ENCODE assay signal across 19 cellular contexts in genomic region chr3:18481946-18482548, GRCh38. TPM values are rescaled to one million over a fixed set of nuclear protein-coding genes. Genes with fewer than 3 reads are reported as not detected.
A peak's percentile ranks its signal among the peaks of the same experiment; 100 is the strongest.
DNase-seq lines count a peak whose midpoint lies in the region; ATAC-seq, FAIRE-seq and TF ChIP-seq lines count a peak whose summit lies in the region.
"Had no signal": no experiment of that assay in that cellular context is flagged by ENCODE, and none has a peak within 500 bp of the region (broad histone marks: within the 10 kb centered on the region; RNA-seq: fewer than 3 reads in every experiment).

No MANE protein-coding gene starts in this region.

- no peak overlapping the region for H2AK5ac ChIP-seq in IMR-90 (ENCODE audit: low read depth, low read length)

- H3K4me2 ChIP-seq in IMR-90 (ENCODE audit: low read depth, low read length) = no peak overlapping the region
- H3K4me2 ChIP-seq in hepatocyte = peak overlapping the region; percentile 17
- H3K4me2 ChIP-seq: GM23338 had no signal

- H3K4me1 ChIP-seq in Caco-2 (peaks cover 21% of the 10 kb centered on the region), IMR-90 (ENCODE audit: control insufficient read depth, insufficient read depth, low read length) (no peaks in the 10 kb centered on the region), hepatocyte (ENCODE audit: insufficient read depth) (peaks cover 8% of the 10 kb centered on the region)

- H3K79me2 ChIP-seq in hepatocyte = no peaks in the 10 kb centered on the region

- no peaks in the 10 kb centered on the region for H3K27me3 Mint-ChIP-seq in Caco-2 (ENCODE audit: insufficient read depth, unreplicated experiment)
- H3K27me3 Mint-ChIP-seq: B cell; CD4-positive, alpha-beta T cell had no signal

- dilution Hi-C loops in IMR-90 (cut with HindIII; ENCODE audit: low sequenced_read_pairs, unreplicated experiment) = no loop called here

- no peak overlapping the region for H4K5ac ChIP-seq in IMR-90 (ENCODE audit: low read depth, low read length)

- no peak for FAIRE-seq in GM12892 (lab: Jason Lieb, UNC)
- FAIRE-seq: RCC 7860 had no signal

- H3K9me1 ChIP-seq in IMR-90 (ENCODE audit: insufficient read depth, low read length) = no peaks in the 10 kb centered on the region

- no peak overlapping the region for H2AK9ac ChIP-seq in IMR-90 (replicated peaks; ENCODE audit: low read depth, low read length, poor library complexity)

- no peak for TF ChIP-seq CTCF in Caco-2 (IDR thresholded peaks at IDR 0.05; ENCODE audit: insufficient read depth in 1 of 2, low read depth in 1 of 2, low read length in 1 of 2, severe bottlenecking in 1 of 2, unreplicated experiment in 1 of 2)
- no peak for TF ChIP-seq CTCF in IMR-90 (conservative IDR thresholded peaks at IDR 0.05; ENCODE audit: low read depth, low read length)
- no peak for TF ChIP-seq CTCF in hepatocyte (IDR thresholded peaks at IDR 0.05; ENCODE audit: poor library complexity)
- TF ChIP-seq CTCF in foreskin fibroblast (IDR thresholded peaks at IDR 0.05; ENCODE audit: low read depth, low read length) = no peak

- H3K27ac Mint-ChIP-seq in Caco-2 (ENCODE audit: unreplicated experiment) = no peak overlapping the region
- H3K27ac Mint-ChIP-seq: B cell; CD4-positive, alpha-beta T cell; GM23338 had no signal

- no peak overlapping the region for H3K18ac ChIP-seq in IMR-90 (ENCODE audit: low read depth, low read length)

- H3K56ac ChIP-seq in IMR-90 (ENCODE audit: extremely low read depth, insufficient read depth, low read length) = no peak overlapping the region

- CTCF ChIA-PET in Caco-2 (lab: Charles Lee) (no interaction called here), IMR-90 (lab: Yijun Ruan, JAX) (interaction anchor here (0.6 kb wide), 1 partner anchor 20 kb away, joined by 3 read pairs; no protein-coding TSS in a partner anchor)

- peaks cover 9% of the 10 kb centered on the region for H3K4me1 Mint-ChIP-seq in Caco-2 (ENCODE audit: low read depth, unreplicated experiment)
- H3K4me1 Mint-ChIP-seq: GM23338 had no signal

- H3K23ac ChIP-seq in IMR-90 (ENCODE audit: low read depth, low read length) = no peak overlapping the region

- WGBS in IMR-90 (ENCODE audit: extremely low coverage in 2 of 2, insufficient read length in 1 of 2), 2 experiments = no CpG with 5 or more reads among the region's 4 CpGs
- WGBS in hepatocyte (ENCODE audit: low lambda C conversion rate, missing lambda C conversion rate) = 54% methylated on average over 4 of the region's 4 CpGs

- H3K4ac ChIP-seq in IMR-90 (ENCODE audit: low read depth, low read length) = no peak overlapping the region

- no peak overlapping the region for H2BK5ac ChIP-seq in IMR-90 (ENCODE audit: low read depth, low read length, poor library complexity, severe bottlenecking)

- in situ Hi-C loops in IMR-90 (cut with MboI; ENCODE audit: low sequenced_read_pairs) = no loop called here

- H3K9ac ChIP-seq in IMR-90 (ENCODE audit: low read depth, low read length) = no peak overlapping the region

- no TSS peak for BruUV-seq in Caco-2 (replicated peaks; lab: Mats Ljungman, UMichigan)
- BruUV-seq in IMR-90 (replicated peaks; lab: Mats Ljungman, UMichigan) = no TSS peak

- H3K36me3 ChIP-seq in Caco-2 (ENCODE audit: control insufficient read depth, insufficient read depth, low read length) (no peaks in the 10 kb centered on the region), IMR-90 (ENCODE audit: control insufficient read depth, insufficient read depth, low read length) (no peaks in the 10 kb centered on the region), hepatocyte (replicated peaks; ENCODE audit: insufficient read depth, low read depth) (no peaks in the 10 kb centered on the region)

- no peak for DNase-seq in Caco-2
- no peak for DNase-seq in IMR-90
- DNase-seq in hepatocyte (ENCODE audit: low spot score) = no peak
- DNase-seq in foreskin fibroblast = no peak
- no peak for DNase-seq in activated CD8-positive, alpha-beta memory T cell treated with anti-CD3 and anti-CD28 coated beads, Interleukin-2, amount 50 U/mL, for 4 hours
- no peak for DNase-seq in GM12892 (ENCODE audit: insufficient read length)
- DNase-seq: ACHN; CD4-positive, alpha-beta T cell; DMS79; GDM1; Kasumi-1; NCI-H1048; NCI-H446 treated with DMSO at 0.1 percent for 48 hours; NCI-H748 treated with DMSO at 0.1 percent for 48 hours; SHP77 treated with DMSO at 0.1 percent for 48 hours had no signal

- H3K27ac ChIP-seq in IMR-90 (ENCODE audit: insufficient read depth, low read length) (no peak overlapping the region), hepatocyte (no peak overlapping the region)

- no peak overlapping the region for H2BK20ac ChIP-seq in IMR-90 (ENCODE audit: low read depth, low read length)

- no peaks in the 10 kb centered on the region for H3K79me1 ChIP-seq in IMR-90 (ENCODE audit: low read depth in 1 of 2, low read length in 2 of 2)

- POLR2A ChIA-PET in Caco-2 (lab: Charles Lee) = no interaction called here
- POLR2A ChIA-PET in IMR-90 (lab: Charles Lee; ENCODE audit: unreplicated experiment) = no interaction called here

- no peaks in the 10 kb centered on the region for H3K36me3 Mint-ChIP-seq in Caco-2 (ENCODE audit: insufficient read depth, unreplicated experiment)

- intact Hi-C loops in Caco-2 (cut with micrococcal nuclease; ENCODE audit: unreplicated experiment) (no loop called here), IMR-90 (cut with micrococcal nuclease) (no loop called here)

- H3K9me2 ChIP-seq in hepatocyte (replicated peaks; ENCODE audit: insufficient read depth) = no peaks in the 10 kb centered on the region

- H3K9me3 Mint-ChIP-seq in Caco-2 (ENCODE audit: unreplicated experiment) = no peaks in the 10 kb centered on the region
- H3K9me3 Mint-ChIP-seq: GM23338 had no signal

- no peak overlapping the region for H2AFZ ChIP-seq in IMR-90 (replicated peaks; ENCODE audit: low read length, poor library complexity)
- no peak overlapping the region for H2AFZ ChIP-seq in hepatocyte
- H2AFZ ChIP-seq: GM23338 had no signal

- H4K20me1 ChIP-seq in IMR-90 (ENCODE audit: insufficient read depth, low read length) = no peaks in the 10 kb centered on the region
- no peaks in the 10 kb centered on the region for H4K20me1 ChIP-seq in hepatocyte (ENCODE audit: insufficient read depth, poor library complexity, severe bottlenecking)

- TF ChIP-seq POLR2A in IMR-90 (IDR thresholded peaks at IDR 0.05; ENCODE audit: low read depth, low read length) = no peak
- TF ChIP-seq POLR2A in GM12892 (IDR thresholded peaks at IDR 0.05; ENCODE audit: low read depth, low read length) = no peak

- no peak overlapping the region for H4K91ac ChIP-seq in IMR-90 (ENCODE audit: insufficient read depth, low read depth, low read length)

- no peak for TF ChIP-seq RAD21 in IMR-90 (IDR thresholded peaks at IDR 0.05; ENCODE audit: low read length)

- ATAC-seq in IMR-90 (ENCODE audit: low read depth) (no peak), SK-N-SH treated with all-trans-retinoic acid at 6 μM for 48 hours (no peak)
- ATAC-seq: GM23338 had no signal

- H3K4me3 Mint-ChIP-seq in Caco-2 (ENCODE audit: unreplicated experiment) = peak overlapping the region; percentile 5
- H3K4me3 Mint-ChIP-seq: B cell; CD4-positive, alpha-beta T cell; GM23338 had no signal

- no peak overlapping the region for H3K4me3 ChIP-seq in Caco-2 (ENCODE audit: low read depth, low read length)
- H3K4me3 ChIP-seq in IMR-90 (ENCODE audit: insufficient read depth, low read depth, low read length) = no peak overlapping the region
- H3K4me3 ChIP-seq in hepatocyte = no peak overlapping the region
- H3K4me3 ChIP-seq in foreskin fibroblast (ENCODE audit: low read depth in 1 of 2, low read length in 2 of 2) = no peak overlapping the region
- H3K4me3 ChIP-seq: GM23338 had no signal

- H2BK120ac ChIP-seq in IMR-90 (ENCODE audit: low read depth, low read length) = no peak overlapping the region

- no peak overlapping the region for H4K8ac ChIP-seq in IMR-90 (ENCODE audit: low read depth in 2 of 2, low read length in 2 of 2)

- no peaks in the 10 kb centered on the region for H3K27me3 ChIP-seq in Caco-2 (replicated peaks; ENCODE audit: control insufficient read depth, insufficient read depth, low read length)
- H3K27me3 ChIP-seq in IMR-90 (ENCODE audit: control insufficient read depth, insufficient read depth, low read length) = no peaks in the 10 kb centered on the region
- peaks cover 7% of the 10 kb centered on the region for H3K27me3 ChIP-seq in hepatocyte

- no peaks in the 10 kb centered on the region for H3K9me3 ChIP-seq in Caco-2
- no peaks in the 10 kb centered on the region; the same call in 1 of the 2 replicates for H3K9me3 ChIP-seq in IMR-90 (ENCODE audit: control insufficient read depth, insufficient read depth, low read length)
- H3K9me3 ChIP-seq in hepatocyte (ENCODE audit: low read depth) = no peaks in the 10 kb centered on the region

- no peak overlapping the region for H3K14ac ChIP-seq in IMR-90 (replicated peaks; ENCODE audit: low read depth, low read length)

- no peak overlapping the region for H2BK15ac ChIP-seq in IMR-90 (ENCODE audit: low read depth, low read length)

TF ChIP-seq in IMR-90, 13 proteins besides CTCF, POLR2A, EP300 and RAD21:
- peak; percentile 35; the same call in 1 of the 2 replicates for TF ChIP-seq CEBPB (IDR thresholded peaks at IDR 0.05; ENCODE audit: low read depth, low read length)
- TF ChIP-seq MAFK (IDR thresholded peaks at IDR 0.05; ENCODE audit: low read depth, low read length) = no peak

TF ChIP-seq in SK-N-SH treated with all-trans-retinoic acid at 6 μM for 48 hours, 23 proteins besides CTCF, POLR2A, EP300 and RAD21:
- TF ChIP-seq ZFP30 (CRISPR knock-in tag; IDR thresholded peaks at IDR 0.05) (no peak), ISL1 (CRISPR knock-in tag; IDR thresholded peaks at IDR 0.05) (peak; percentile 44; the same call in 1 of the 2 replicates)

RNA-seq across cellular contexts. Expression of gene SATB1, which starts 56.9 kb away (rescaled TPM):
- total RNA-seq in Caco-2 (2022) = 13.8 and 16.4 TPM in 2 replicates
- 5.3 and 7.5 TPM in 2 replicates for total RNA-seq in IMR-90 (2012; rRNA removed)
- 7.3 and 10.7 TPM in 2 replicates for polyA plus RNA-seq in IMR-90 (2012; rRNA removed)
- 2.4 and 2.9 TPM in 2 replicates for polyA plus RNA-seq in IMR-90 (2012; cell fraction: cytosol; rRNA removed)
- polyA plus RNA-seq in IMR-90 (2012; cell fraction: nucleus; rRNA removed; ENCODE audit: low replicate concordance) = 6.0 and 29.4 TPM in 2 replicates
- 26.4 and 30.7 TPM in 2 replicates for total RNA-seq in hepatocyte
- polyA plus RNA-seq in hepatocyte = 5.7 and 10.0 TPM in 2 replicates
- polyA plus RNA-seq in GM12892 (2012; ENCODE audit: missing spikeins) = 0.08 TPM
